In the genomic region with DNA sequence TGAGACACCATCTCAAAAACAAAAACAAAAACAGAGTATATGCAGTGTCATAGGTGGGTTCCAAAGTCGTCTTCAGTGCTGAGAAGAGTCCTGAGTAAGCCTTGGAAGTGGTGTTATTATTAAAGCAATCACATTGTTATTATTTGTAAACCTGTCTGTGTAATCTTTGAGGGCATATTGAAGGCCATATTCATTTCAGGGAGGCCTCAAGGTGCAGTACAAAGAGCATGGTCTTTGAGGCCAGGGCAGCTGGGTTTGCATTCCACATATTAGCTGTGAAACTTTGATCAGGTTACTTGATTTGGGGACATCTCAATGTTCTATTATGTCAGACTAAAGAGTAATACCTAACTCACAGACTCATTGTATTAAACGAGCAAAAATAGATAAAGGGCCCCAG, we compare ENCODE assay signal across 1 cellular context.
TF ChIP-seq lines count a peak whose summit lies in the region.

No MANE protein-coding gene starts in this region.

TF ChIP-seq in HepG2, 621 proteins besides CTCF, POLR2A, EP300 and RAD21 (continued from another document):
- TF ChIP-seq, protein P1, sequence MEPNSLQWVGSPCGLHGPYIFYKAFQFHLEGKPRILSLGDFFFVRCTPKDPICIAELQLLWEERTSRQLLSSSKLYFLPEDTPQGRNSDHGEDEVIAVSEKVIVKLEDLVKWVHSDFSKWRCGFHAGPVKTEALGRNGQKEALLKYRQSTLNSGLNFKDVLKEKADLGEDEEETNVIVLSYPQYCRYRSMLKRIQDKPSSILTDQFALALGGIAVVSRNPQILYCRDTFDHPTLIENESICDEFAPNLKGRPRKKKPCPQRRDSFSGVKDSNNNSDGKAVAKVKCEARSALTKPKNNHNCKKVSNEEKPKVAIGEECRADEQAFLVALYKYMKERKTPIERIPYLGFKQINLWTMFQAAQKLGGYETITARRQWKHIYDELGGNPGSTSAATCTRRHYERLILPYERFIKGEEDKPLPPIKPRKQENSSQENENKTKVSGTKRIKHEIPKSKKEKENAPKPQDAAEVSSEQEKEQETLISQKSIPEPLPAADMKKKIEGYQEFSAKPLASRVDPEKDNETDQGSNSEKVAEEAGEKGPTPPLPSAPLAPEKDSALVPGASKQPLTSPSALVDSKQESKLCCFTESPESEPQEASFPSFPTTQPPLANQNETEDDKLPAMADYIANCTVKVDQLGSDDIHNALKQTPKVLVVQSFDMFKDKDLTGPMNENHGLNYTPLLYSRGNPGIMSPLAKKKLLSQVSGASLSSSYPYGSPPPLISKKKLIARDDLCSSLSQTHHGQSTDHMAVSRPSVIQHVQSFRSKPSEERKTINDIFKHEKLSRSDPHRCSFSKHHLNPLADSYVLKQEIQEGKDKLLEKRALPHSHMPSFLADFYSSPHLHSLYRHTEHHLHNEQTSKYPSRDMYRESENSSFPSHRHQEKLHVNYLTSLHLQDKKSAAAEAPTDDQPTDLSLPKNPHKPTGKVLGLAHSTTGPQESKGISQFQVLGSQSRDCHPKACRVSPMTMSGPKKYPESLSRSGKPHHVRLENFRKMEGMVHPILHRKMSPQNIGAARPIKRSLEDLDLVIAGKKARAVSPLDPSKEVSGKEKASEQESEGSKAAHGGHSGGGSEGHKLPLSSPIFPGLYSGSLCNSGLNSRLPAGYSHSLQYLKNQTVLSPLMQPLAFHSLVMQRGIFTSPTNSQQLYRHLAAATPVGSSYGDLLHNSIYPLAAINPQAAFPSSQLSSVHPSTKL (CRISPR knock-in tag; IDR thresholded peaks at IDR 0.05) = peak; percentile 40; the same call in 1 of the 2 replicates
- TF ChIP-seq ZNF841 (CRISPR knock-in tag; IDR thresholded peaks at IDR 0.05; ENCODE audit: borderline replicate concordance) (no peak), TCF7 (IDR thresholded peaks at IDR 0.05; ENCODE audit: low read depth) (0 out of 2 replicates have a peak, but pooled peaks have one; percentile 46), SOX6 (IDR thresholded peaks at IDR 0.05) (no peak), SOX6 (CRISPR knock-in tag; IDR thresholded peaks at IDR 0.05) (peak; percentile 42; the same call in 1 of the 2 replicates), HNF4A (CRISPR knock-in tag; IDR thresholded peaks at IDR 0.05) (peak; percentile 79), ZNF709 (CRISPR knock-in tag; IDR thresholded peaks at IDR 0.05) (no peak), ZNF782 (CRISPR knock-in tag; IDR thresholded peaks at IDR 0.05; ENCODE audit: borderline replicate concordance) (no peak), SALL1 (CRISPR knock-in tag; IDR thresholded peaks at IDR 0.05) (peak; percentile 58; the same call in 1 of the 2 replicates), MBD4 (IDR thresholded peaks at IDR 0.05; ENCODE audit: borderline replicate concordance, low read length) (no peak), CBX5 (CRISPR knock-in tag; IDR thresholded peaks at IDR 0.05; ENCODE audit: borderline replicate concordance) (no peak), GATAD2A (CRISPR knock-in tag; IDR thresholded peaks at IDR 0.05) (peak; percentile 38; the same call in 1 of the 2 replicates), HHEX (CRISPR knock-in tag; IDR thresholded peaks at IDR 0.05) (0 out of 2 replicates have a peak, but pooled peaks have one; percentile 10), MED1 (CRISPR knock-in tag; IDR thresholded peaks at IDR 0.05) (0 out of 2 replicates have a peak, but pooled peaks have one; percentile 34), FOXP1 (IDR thresholded peaks at IDR 0.05) (no peak), FOXP1 (CRISPR knock-in tag; IDR thresholded peaks at IDR 0.05) (peak; percentile 60; the same call in 1 of the 2 replicates), POGZ (CRISPR knock-in tag; IDR thresholded peaks at IDR 0.05) (0 out of 2 replicates have a peak, but pooled peaks have one; percentile 27)
- TF ChIP-seq, protein P2, sequence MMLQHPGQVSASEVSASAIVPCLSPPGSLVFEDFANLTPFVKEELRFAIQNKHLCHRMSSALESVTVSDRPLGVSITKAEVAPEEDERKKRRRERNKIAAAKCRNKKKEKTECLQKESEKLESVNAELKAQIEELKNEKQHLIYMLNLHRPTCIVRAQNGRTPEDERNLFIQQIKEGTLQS (CRISPR knock-in tag; IDR thresholded peaks at IDR 0.05) = no peak
- TF ChIP-seq, protein P3, sequence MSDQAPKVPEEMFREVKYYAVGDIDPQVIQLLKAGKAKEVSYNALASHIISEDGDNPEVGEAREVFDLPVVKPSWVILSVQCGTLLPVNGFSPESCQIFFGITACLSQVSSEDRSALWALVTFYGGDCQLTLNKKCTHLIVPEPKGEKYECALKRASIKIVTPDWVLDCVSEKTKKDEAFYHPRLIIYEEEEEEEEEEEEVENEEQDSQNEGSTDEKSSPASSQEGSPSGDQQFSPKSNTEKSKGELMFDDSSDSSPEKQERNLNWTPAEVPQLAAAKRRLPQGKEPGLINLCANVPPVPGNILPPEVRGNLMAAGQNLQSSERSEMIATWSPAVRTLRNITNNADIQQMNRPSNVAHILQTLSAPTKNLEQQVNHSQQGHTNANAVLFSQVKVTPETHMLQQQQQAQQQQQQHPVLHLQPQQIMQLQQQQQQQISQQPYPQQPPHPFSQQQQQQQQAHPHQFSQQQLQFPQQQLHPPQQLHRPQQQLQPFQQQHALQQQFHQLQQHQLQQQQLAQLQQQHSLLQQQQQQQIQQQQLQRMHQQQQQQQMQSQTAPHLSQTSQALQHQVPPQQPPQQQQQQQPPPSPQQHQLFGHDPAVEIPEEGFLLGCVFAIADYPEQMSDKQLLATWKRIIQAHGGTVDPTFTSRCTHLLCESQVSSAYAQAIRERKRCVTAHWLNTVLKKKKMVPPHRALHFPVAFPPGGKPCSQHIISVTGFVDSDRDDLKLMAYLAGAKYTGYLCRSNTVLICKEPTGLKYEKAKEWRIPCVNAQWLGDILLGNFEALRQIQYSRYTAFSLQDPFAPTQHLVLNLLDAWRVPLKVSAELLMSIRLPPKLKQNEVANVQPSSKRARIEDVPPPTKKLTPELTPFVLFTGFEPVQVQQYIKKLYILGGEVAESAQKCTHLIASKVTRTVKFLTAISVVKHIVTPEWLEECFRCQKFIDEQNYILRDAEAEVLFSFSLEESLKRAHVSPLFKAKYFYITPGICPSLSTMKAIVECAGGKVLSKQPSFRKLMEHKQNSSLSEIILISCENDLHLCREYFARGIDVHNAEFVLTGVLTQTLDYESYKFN (CRISPR knock-in tag; conservative IDR thresholded peaks at IDR 0.05) = peak; percentile 55
